16 cellular contexts compared by ENCODE assay signal in genomic region chr3:197103766-197104165, GRCh38.
"Had no signal": no experiment of that assay in that cellular context is flagged by ENCODE, and none has a peak within 500 bp of the region (broad histone marks: within the 10 kb centered on the region; RNA-seq: fewer than 3 reads in every experiment).

No MANE protein-coding gene starts in this region.

- H3K9me3 ChIP-seq: heart left ventricle, left lung, sigmoid colon had no signal

- H3K9me3 Mint-ChIP-seq: activated T-helper 1 cell treated with anti-CD3 and anti-CD28 coated beads, Interleukin-12 subunit alpha, Interleukin-12 subunit beta, Interleukin-2, Interleukin-4 antibody, amounts not matched to agents 30 ng/mL and 10 ng/mL and 1 ng/mL, durations not matched to agents 14 hours and 24 hours and 36 hours; endodermal cell; memory B cell; natural killer cell treated with Interleukin-12 subunit alpha and Interleukin-12 subunit beta and Interleukin-15 and Interleukin-18, amount 100 ng/mL, for 72 hours had no signal

- H3K4me1 Mint-ChIP-seq: endodermal cell, memory B cell had no signal

- H3K27ac Mint-ChIP-seq: activated T-helper 1 cell treated with anti-CD3 and anti-CD28 coated beads, Interleukin-12 subunit alpha, Interleukin-12 subunit beta, Interleukin-2, Interleukin-4 antibody, amounts not matched to agents 30 ng/mL and 10 ng/mL and 1 ng/mL, durations not matched to agents 14 hours and 24 hours and 36 hours; endodermal cell; memory B cell; natural killer cell treated with Interleukin-12 subunit alpha and Interleukin-12 subunit beta and Interleukin-15 and Interleukin-18, amount 100 ng/mL, for 72 hours had no signal

- DNase-seq: activated CD4-positive, alpha-beta T cell treated with anti-CD3 and anti-CD28 coated beads for 4 hours; activated naive CD4-positive, alpha-beta T cell treated with Interleukin-2 at 50 U/mL for 16 hours; brain microvascular endothelial cell; endodermal cell; heart left ventricle; islet precursor cell; left lung; occipital lobe; sigmoid colon; stimulated activated CD4-positive, alpha-beta T cell treated with anti-CD3 and anti-CD28 coated beads, Interleukin-12 subunit alpha, Interleukin-12 subunit beta, amount 100 ng/mL, for 4 hours; stimulated activated naive CD4-positive, alpha-beta T cell treated with Interleukin-2 at 50 U/mL for 16 hours; T-helper 1 cell; trophoblast cell had no signal

- ATAC-seq: heart left ventricle; left lung; natural killer cell treated with Interleukin-12 subunit alpha and Interleukin-12 subunit beta and Interleukin-15 and Interleukin-18, amount 100 ng/mL, for 72 hours had no signal

- H3K27me3 ChIP-seq: brain microvascular endothelial cell, heart left ventricle, left lung, sigmoid colon had no signal

- H3K27me3 Mint-ChIP-seq: memory B cell; natural killer cell treated with Interleukin-12 subunit alpha and Interleukin-12 subunit beta and Interleukin-15 and Interleukin-18, amount 100 ng/mL, for 72 hours had no signal

- H3K4me3 ChIP-seq: heart left ventricle, left lung, sigmoid colon had no signal

- H3K36me3 Mint-ChIP-seq: natural killer cell treated with Interleukin-12 subunit alpha and Interleukin-12 subunit beta and Interleukin-15 and Interleukin-18, amount 100 ng/mL, for 72 hours had no signal

- H3K27ac ChIP-seq: brain microvascular endothelial cell, heart left ventricle, left lung, sigmoid colon had no signal

- H3K4me3 Mint-ChIP-seq: activated T-helper 1 cell treated with anti-CD3 and anti-CD28 coated beads, Interleukin-12 subunit alpha, Interleukin-12 subunit beta, Interleukin-2, Interleukin-4 antibody, amounts not matched to agents 30 ng/mL and 10 ng/mL and 1 ng/mL, durations not matched to agents 14 hours and 24 hours and 36 hours; endodermal cell; memory B cell; natural killer cell treated with Interleukin-12 subunit alpha and Interleukin-12 subunit beta and Interleukin-15 and Interleukin-18, amount 100 ng/mL, for 72 hours had no signal
